Comparison of ENCODE assay signal across 1 cellular context in genomic region chr17:996554-997344, GRCh38.
A peak's percentile ranks its signal among the peaks of the same experiment; 100 is the strongest.
TF ChIP-seq lines count a peak whose summit lies in the region.

TIMM22 (plus strand) TSS chr17:997129; CDS start chr17:997143, 14 bp downstream.

TF ChIP-seq in A549, 52 proteins besides CTCF, POLR2A, EP300 and RAD21 (continued from another document):
- TF ChIP-seq NFE2L2 (conservative IDR thresholded peaks at IDR 0.05; ENCODE audit: low read length) = no peak
- TF ChIP-seq E2F6 (IDR thresholded peaks at IDR 0.05; ENCODE audit: borderline replicate concordance, low read depth) = peak; percentile 99
- peak; percentile 61; the same call in 1 of the 2 replicates for TF ChIP-seq HOXB13 (CRISPR knock-in tag; IDR thresholded peaks at IDR 0.05; ENCODE audit: low read depth)
- TF ChIP-seq JUN (IDR thresholded peaks at IDR 0.05) = peak; percentile 85 to 92; a peak in 4 of 5 replicates
- TF ChIP-seq FOSL2 (IDR thresholded peaks at IDR 0.05) = no peak
- TF ChIP-seq FOSL2 (CRISPR knock-in tag; IDR thresholded peaks at IDR 0.05) = peak; percentile 48; the same call in 1 of the 2 replicates
- no peak for TF ChIP-seq KDM1A (IDR thresholded peaks at IDR 0.05; ENCODE audit: low read depth)
- TF ChIP-seq CHD2 (IDR thresholded peaks at IDR 0.05; ENCODE audit: low read length, partially characterized antibody) = peak; percentile 75
- peak; percentile 41; the same call in 1 of the 2 replicates for TF ChIP-seq HOXB5 (CRISPR knock-in tag; IDR thresholded peaks at IDR 0.05)
- TF ChIP-seq ESRRA (IDR thresholded peaks at IDR 0.05; ENCODE audit: borderline replicate concordance, low read length) = 0 out of 2 replicates have a peak, but pooled peaks have one; percentile 48
- TF ChIP-seq MAZ (IDR thresholded peaks at IDR 0.05; ENCODE audit: borderline replicate concordance, low read depth, low read length) = 0 out of 2 replicates have a peak, but pooled peaks have one; percentile 25
- TF ChIP-seq USF2 (IDR thresholded peaks at IDR 0.05) = peak; percentile 77
